8 cellular contexts compared by ENCODE assay signal in genomic region chr7:13990319-13990983, GRCh38. TPM values are rescaled to one million over a fixed set of nuclear protein-coding genes. Genes with fewer than 3 reads are reported as not detected.
A peak's percentile ranks its signal among the peaks of the same experiment; 100 is the strongest.
DNase-seq lines count a peak whose midpoint lies in the region; ATAC-seq and TF ChIP-seq lines count a peak whose summit lies in the region.

No MANE protein-coding gene starts in this region.

- no peaks in the 10 kb centered on the region for H3K9me3 ChIP-seq in CD4-positive, alpha-beta memory T cell (ENCODE audit: control insufficient read depth in 1 of 2, low read length in 2 of 2)
- no peaks in the 10 kb centered on the region for H3K9me3 ChIP-seq in right atrium auricular region

- H3K27me3 Mint-ChIP-seq in CD4-positive, alpha-beta memory T cell = peaks cover 0 to 3% of the 10 kb centered on the region in 2 donors

- DNase-seq in CD4-positive, alpha-beta memory T cell = peak in 3 of 5 donors; percentile 14 to 26 (median 17)
- peak; percentile 60 to 63 for DNase-seq in HL-60 (ENCODE audit: low read depth in 1 of 2, low spot score in 1 of 2)
- peak; percentile 67 to 86 for DNase-seq in NOMO-1 (lab: John Stamatoyannopoulos, UW; ENCODE audit: unreplicated experiment in 2 of 2)
- peak; percentile 75 for DNase-seq in right atrium auricular region (ENCODE audit: low spot score)
- peak in 8 of 10 donors; percentile 12 to 81 (median 29) for DNase-seq in posterior cingulate gyrus

- peaks cover 16% of the 10 kb centered on the region for H3K4me1 ChIP-seq in CD4-positive, alpha-beta memory T cell (ENCODE audit: insufficient read depth, low read length)
- H3K4me1 ChIP-seq in right atrium auricular region = peaks cover 0 to 8% of the 10 kb centered on the region in 2 donors

- H3K27me3 ChIP-seq in CD4-positive, alpha-beta memory T cell (ENCODE audit: insufficient read depth, low read length) = peaks cover 7% of the 10 kb centered on the region
- peaks cover 3% of the 10 kb centered on the region for H3K27me3 ChIP-seq in HL-60 (ENCODE audit: insufficient read depth, poor library complexity, severe bottlenecking)
- H3K27me3 ChIP-seq in right atrium auricular region = no peaks in the 10 kb centered on the region

- no peak overlapping the region for H3K4me3 Mint-ChIP-seq in CD4-positive, alpha-beta memory T cell

- ATAC-seq in GM19438 (IDR thresholded peaks at IDR 0.05; ENCODE audit: low read depth, unreplicated experiment) = peak; percentile 52
- ATAC-seq in HG03442 (IDR thresholded peaks at IDR 0.05; ENCODE audit: unreplicated experiment) = no peak

- POLR2A ChIA-PET in CD4-positive, alpha-beta memory T cell (lab: Charles Lee; ENCODE audit: partially characterized antibody) = interaction anchor here (0.8 to 1.7 kb wide), 2 partner anchors 82 to 140 kb away, joined by 3 to 6 read pairs; no protein-coding TSS in a partner anchor

- H3K36me3 ChIP-seq in CD4-positive, alpha-beta memory T cell (ENCODE audit: insufficient read depth, low read length) = no peaks in the 10 kb centered on the region
- H3K36me3 ChIP-seq in right atrium auricular region = no peaks in the 10 kb centered on the region

- no peaks in the 10 kb centered on the region for H3K9me3 Mint-ChIP-seq in CD4-positive, alpha-beta memory T cell

- intact Hi-C loops in CD4-positive, alpha-beta memory T cell (cut with micrococcal nuclease) = loop anchor here (5.0 kb wide), 1 partner anchor 78 kb away; no protein-coding TSS in a partner anchor
- intact Hi-C loops in posterior cingulate gyrus (cut with DNase I) = loop anchor here (5.0 kb wide), 1 partner anchor 467 kb away; no protein-coding TSS in a partner anchor

- H3K27ac Mint-ChIP-seq in CD4-positive, alpha-beta memory T cell = no peak overlapping the region

- no peak overlapping the region for H3K27ac ChIP-seq in CD4-positive, alpha-beta memory T cell (ENCODE audit: low read depth, low read length)
- H3K27ac ChIP-seq in HL-60 (replicated peaks) = peak overlapping the region; percentile 86
- peak overlapping the region; percentile 18 for H3K27ac ChIP-seq in angular gyrus (ENCODE audit: low read depth, low read length)
- peak overlapping the region; percentile 91 to 94 for H3K27ac ChIP-seq in right atrium auricular region

- no peaks in the 10 kb centered on the region for H3K36me3 Mint-ChIP-seq in CD4-positive, alpha-beta memory T cell

- TF ChIP-seq CTCF in HL-60 (IDR thresholded peaks at IDR 0.05; ENCODE audit: insufficient read depth, low read length) (no peak), right atrium auricular region (IDR thresholded peaks at IDR 0.05) (no peak)

- no peaks in the 10 kb centered on the region for H3K4me1 Mint-ChIP-seq in CD4-positive, alpha-beta memory T cell

- CTCF ChIA-PET in CD4-positive, alpha-beta memory T cell (lab: Charles Lee; ENCODE audit: partially characterized antibody) = interaction anchor here (1.3 kb wide), 1 partner anchor 10 kb away, joined by 4 read pairs; no protein-coding TSS in a partner anchor

- peak overlapping the region; percentile 66 to 75 for H3K4me3 ChIP-seq in CD4-positive, alpha-beta memory T cell (ENCODE audit: low read length in 2 of 2)
- H3K4me3 ChIP-seq in HL-60 (replicated peaks; ENCODE audit: insufficient read depth, low read length) = peak overlapping the region; percentile 72
- peak overlapping the region; percentile 66 to 70 for H3K4me3 ChIP-seq in right atrium auricular region

RNA-seq across cellular contexts. Expression of gene ETV1, which starts 1.0 kb away (rescaled TPM):
- under 1 TPM in 1 of 2 experiments, not detected in 1; 0.47 TPM for total RNA-seq in CD4-positive, alpha-beta memory T cell
- not detected for polyA plus RNA-seq in CD4-positive, alpha-beta memory T cell
- 10 to 100 TPM; 27.7 to 58.4 TPM for total RNA-seq in right atrium auricular region

Comparison
In these comparisons a context has a peak if more than half of its experiments do, and no peak if none do; other contexts are left out.
1. DNase-seq: peak in every context shown above with its lines; median percentile 76 in NOMO-1; 75 in right atrium auricular region; 62 in HL-60; 29 in posterior cingulate gyrus; 17 in CD4-positive, alpha-beta memory T cell.
2. RNA of gene ETV1, which starts 1.0 kb away (total RNA-seq): 27.7 to 58.4 TPM in right atrium auricular region; 0.47 TPM in CD4-positive, alpha-beta memory T cell; every median in the first group is over 10 times any median in the second.
3. Peak in every context shown above with its lines, with median percentiles within 50 percentile points of each other: H3K4me3 ChIP-seq.